1 cellular context compared by ENCODE assay signal in the genomic region with DNA sequence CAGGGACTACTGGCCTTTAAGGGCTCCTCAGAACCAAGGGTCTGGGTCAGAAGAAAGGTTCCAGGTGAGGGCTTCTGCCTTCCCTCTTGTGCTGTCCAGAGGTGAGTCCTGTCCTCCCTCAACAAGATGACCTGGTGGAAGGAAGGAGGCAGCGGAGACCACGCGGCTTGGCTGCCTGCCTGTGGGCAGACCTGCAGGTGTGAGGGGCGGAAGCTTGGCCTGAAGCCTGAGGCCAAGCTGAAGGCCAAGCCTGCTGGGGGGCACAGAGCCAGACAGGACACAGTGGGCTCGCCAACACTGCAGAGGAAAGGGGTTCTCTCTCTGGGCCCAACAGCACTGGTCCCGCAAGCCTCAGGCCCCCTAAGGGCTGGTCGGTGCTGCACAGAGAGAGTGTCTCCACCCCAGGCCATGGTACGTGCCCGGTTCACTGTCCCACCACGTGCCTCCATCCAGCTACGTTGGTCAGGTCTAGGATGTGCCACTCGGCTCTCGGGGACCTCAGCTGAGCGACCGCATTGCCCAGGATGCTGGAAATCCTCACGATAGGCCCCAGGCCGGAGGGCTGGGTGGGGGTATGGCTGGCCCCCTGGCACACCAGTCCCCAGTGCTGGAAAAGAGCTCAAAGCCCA.
TF ChIP-seq lines count a peak whose summit lies in the region.

No MANE protein-coding gene starts in this region.

TF ChIP-seq in SK-N-SH, 30 proteins besides CTCF, POLR2A, EP300 and RAD21:
- TF ChIP-seq MEF2A (IDR thresholded peaks at IDR 0.05; ENCODE audit: borderline replicate concordance, low read depth) (no peak), YY1 (IDR thresholded peaks at IDR 0.05; ENCODE audit: low read depth) (no peak), MXI1 (IDR thresholded peaks at IDR 0.05; ENCODE audit: low read depth, low read length) (no peak)
- TF ChIP-seq, protein P1, sequence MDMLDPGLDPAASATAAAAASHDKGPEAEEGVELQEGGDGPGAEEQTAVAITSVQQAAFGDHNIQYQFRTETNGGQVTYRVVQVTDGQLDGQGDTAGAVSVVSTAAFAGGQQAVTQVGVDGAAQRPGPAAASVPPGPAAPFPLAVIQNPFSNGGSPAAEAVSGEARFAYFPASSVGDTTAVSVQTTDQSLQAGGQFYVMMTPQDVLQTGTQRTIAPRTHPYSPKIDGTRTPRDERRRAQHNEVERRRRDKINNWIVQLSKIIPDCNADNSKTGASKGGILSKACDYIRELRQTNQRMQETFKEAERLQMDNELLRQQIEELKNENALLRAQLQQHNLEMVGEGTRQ (IDR thresholded peaks at IDR 0.05; ENCODE audit: borderline replicate concordance, low read depth, low read length), result no peak
